Comparison of ENCODE assay signal across 22 cellular contexts in the genomic region with DNA sequence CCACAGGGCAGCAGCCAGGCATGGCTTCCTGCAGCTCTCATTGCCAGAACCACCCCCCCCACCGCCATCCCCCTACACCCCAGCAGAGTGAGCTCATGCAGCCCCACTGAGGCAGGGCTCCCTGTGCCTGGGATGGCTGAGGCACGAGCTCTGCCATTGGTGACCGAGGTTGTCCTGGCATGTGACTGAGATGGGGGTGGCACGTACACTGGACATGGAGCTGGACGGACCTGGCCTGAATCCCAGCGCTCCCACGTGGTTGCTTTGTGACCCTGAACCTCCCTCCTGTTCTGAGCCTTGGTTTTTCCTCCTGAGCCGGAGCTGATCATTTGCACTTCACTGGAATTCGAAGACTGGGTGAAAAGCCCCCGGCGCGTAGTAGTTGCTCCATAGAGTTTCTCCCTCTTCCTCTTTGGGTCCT. TPM values are rescaled to one million over a fixed set of nuclear protein-coding genes. Genes with fewer than 3 reads are reported as not detected.
DNase-seq lines count a peak whose midpoint lies in the region; ATAC-seq, FAIRE-seq and TF ChIP-seq lines count a peak whose summit lies in the region.
"Had no signal": no experiment of that assay in that cellular context is flagged by ENCODE, and none has a peak within 500 bp of the region (broad histone marks: within the 10 kb centered on the region; RNA-seq: fewer than 3 reads in every experiment).

No MANE protein-coding gene starts in this region.

- TF ChIP-seq CTCF in heart right ventricle (IDR thresholded peaks at IDR 0.05) (no peak), lung (IDR thresholded peaks at IDR 0.05; ENCODE audit: control extremely low read depth, extremely low read depth) (no peak), spleen (IDR thresholded peaks at IDR 0.05 in 8 of 11, conservative IDR thresholded peaks at IDR 0.05 in 3 of 11) (no peak)

- no peaks in the 10 kb centered on the region for H3K27me3 ChIP-seq in HUES6 (ENCODE audit: control insufficient read depth, insufficient read depth, low read length)
- H3K27me3 ChIP-seq in heart right ventricle, result peaks cover 0 to 25% (median 0%) of the 10 kb centered on the region in 7 donors
- H3K27me3 ChIP-seq in lung (ENCODE audit: control insufficient read depth, insufficient read depth), result no peaks in the 10 kb centered on the region
- peaks cover 0 to 38% (median 0%) of the 10 kb centered on the region in 7 donors for H3K27me3 ChIP-seq in spleen (replicated peaks in 1 of 7)
- H3K27me3 ChIP-seq: ascending aorta had no signal

- H3K27ac ChIP-seq in HUES6 (ENCODE audit: low read depth, low read length) (peak overlapping the region; percentile 31; the same call in 1 of the 2 replicates), heart right ventricle (peak overlapping the region; percentile 67 to 91 (median 82)), lung (ENCODE audit: low read depth in 1 of 2, low read length in 1 of 2) (peak overlapping the region; percentile 18 to 29), spleen (peak overlapping the region; percentile 42 to 89 (median 80))
- H3K27ac ChIP-seq: ascending aorta, prostate gland had no signal

- FAIRE-seq in GM12892 (lab: Jason Lieb, UNC), result no peak

- H3K4me3 ChIP-seq in HUES6 (ENCODE audit: low read depth, low read length) (no peak overlapping the region), heart right ventricle (no peak overlapping the region), lung (no peak overlapping the region), spleen (no peak overlapping the region)
- H3K4me3 ChIP-seq: ascending aorta, coronary artery, gastroesophageal sphincter, prostate gland had no signal

- WGBS in heart right ventricle, 2 donors, result 23 to 24% methylated on average over 12 of the region's 12 CpGs
- 36% methylated on average over 12 of the region's 12 CpGs for WGBS in lung, 2 donors
- WGBS in spleen, 5 donors, result 35 to 46% (median 40%) methylated on average over 7 to 12 of the region's 12 CpGs

- H3K9ac ChIP-seq in HUES6 (ENCODE audit: low read length), result peak overlapping the region; percentile 5

- DNase-seq in heart right ventricle (peak; percentile 64 to 70), lung (ENCODE audit: low spot score) (no peak), spleen (peak; percentile 82), hippocampal formation (lab: John Stamatoyannopoulos, UW) (no peak), GM12892 (ENCODE audit: insufficient read length) (no peak), NCI-H1092 (lab: John Stamatoyannopoulos, UW) (no peak)
- DNase-seq: activated CD4-positive, alpha-beta T cell treated with anti-CD3 and anti-CD28 coated beads for 36 hours; activated gamma-delta T cell; GOT3; MV-4-11; NCI-H2081; NCI-H510A treated with DMSO at 0.1 percent for 48 hours; OCI-M1; stimulated activated CD4-positive, alpha-beta T cell treated with anti-CD3 and anti-CD28 coated beads, Interleukin-15, amount 100 ng/mL, for 24 hours; stimulated activated naive CD8-positive, alpha-beta T cell treated with anti-CD3 and anti-CD28 coated beads, Interleukin-15, Interleukin-2, amounts not matched to agents 100 U/mL and 50 U/mL, for 24 hours; T1000 had no signal

- intact Hi-C loops in heart right ventricle (cut with DNase I), result loop anchor here in 1 of 10 donors (2.0 kb wide), 1 partner anchor 37 kb away; no protein-coding TSS in a partner anchor
- intact Hi-C loops in spleen (cut with DNase I; ENCODE audit: low total_unique reads), result no loop called here

- H3K4me1 ChIP-seq in HUES6 (ENCODE audit: control insufficient read depth, insufficient read depth, low read length), result peaks cover 40% of the 10 kb centered on the region
- H3K4me1 ChIP-seq in heart right ventricle, result peaks cover 13 to 63% (median 47%) of the 10 kb centered on the region in 9 donors
- peaks cover 5 to 6% of the 10 kb centered on the region in 2 donors for H3K4me1 ChIP-seq in lung (ENCODE audit: control insufficient read depth in 2 of 2, insufficient read depth in 2 of 2, low read length in 2 of 2)
- H3K4me1 ChIP-seq in spleen, result peaks cover 6 to 82% (median 41%) of the 10 kb centered on the region in 6 donors
- H3K4me1 ChIP-seq: ascending aorta, prostate gland had no signal

- peak; percentile 21 to 69 (median 50) for ATAC-seq in heart right ventricle
- ATAC-seq in lung (ENCODE audit: insufficient read depth, low FRiP score), result no peak
- ATAC-seq in HG03432 (IDR thresholded peaks at IDR 0.05; ENCODE audit: unreplicated experiment), result no peak
- ATAC-seq: activated CD4-positive, alpha-beta T cell treated with anti-CD3 and anti-CD28 coated beads for 36 hours; stimulated activated naive CD8-positive, alpha-beta T cell treated with anti-CD3 and anti-CD28 coated beads, Interleukin-15, Interleukin-2, amounts not matched to agents 100 U/mL and 50 U/mL, for 24 hours had no signal

- TF ChIP-seq POLR2A in spleen (IDR thresholded peaks at IDR 0.05) (no peak), GM12892 (IDR thresholded peaks at IDR 0.05; ENCODE audit: low read depth, low read length) (no peak)

- no peaks in the 10 kb centered on the region for H3K36me3 ChIP-seq in HUES6 (ENCODE audit: control insufficient read depth, insufficient read depth, low read length)
- no peaks in the 10 kb centered on the region for H3K36me3 ChIP-seq in heart right ventricle
- no peaks in the 10 kb centered on the region for H3K36me3 ChIP-seq in lung (ENCODE audit: control insufficient read depth in 2 of 2, insufficient read depth in 2 of 2, low read length in 2 of 2)
- H3K36me3 ChIP-seq in spleen, result no peaks in the 10 kb centered on the region
- H3K36me3 ChIP-seq: ascending aorta, gastroesophageal sphincter, prostate gland had no signal

- H3K9me3 ChIP-seq in HUES6 (ENCODE audit: control insufficient read depth, insufficient read depth, low read depth, low read length) (no peaks in the 10 kb centered on the region), heart right ventricle (no peaks in the 10 kb centered on the region), lung (ENCODE audit: control insufficient read depth in 2 of 2, insufficient read depth in 1 of 2, low read length in 1 of 2) (no peaks in the 10 kb centered on the region), spleen (no peaks in the 10 kb centered on the region)
- H3K9me3 ChIP-seq: ascending aorta, gastroesophageal sphincter, prostate gland had no signal

RNA-seq across cellular contexts. Expression of gene ALPL, which starts 28.3 kb away (rescaled TPM):
- total RNA-seq in heart right ventricle (10 to 100 TPM in 5 of 10 donors, 1 to 10 TPM in 5; 7.1 to 19.2 (median 9.3) TPM), lung (100 to 1,000 TPM in 1 of 2 donors, 10 to 100 TPM in 1; 38.6 to 242 TPM), spleen (100 to 1,000 TPM in 3 of 7 donors, 10 to 100 TPM in 4; 43.7 to 222 (median 85.0) TPM)
- polyA plus RNA-seq in heart right ventricle (10 to 100 TPM in 1 of 2 donors, 1 to 10 TPM in 1; 7.9 to 21.1 TPM), lung (100 to 1,000 TPM; 220 to 241 TPM), spleen (10 to 100 TPM; 19.5 to 30.8 (median 27.3) TPM)
- not detected for polyA plus RNA-seq in GM12892 (2012; ENCODE audit: missing spikeins)
- total RNA-seq: activated CD4-positive, alpha-beta T cell treated with anti-CD3 and anti-CD28 coated beads for 36 hours had no signal

Comparison
In these comparisons a context has a peak if more than half of its experiments do, and no peak if none do; other contexts are left out.
1. H3K27ac ChIP-seq: peak in every context shown above with its lines; median percentile 82 in heart right ventricle; 80 in spleen; 31 in HUES6; 24 in lung.
2. ATAC-seq: peak in heart right ventricle (8 of 8); none in lung (single experiment) and HG03432 (single experiment).
3. DNase-seq: peak in heart right ventricle (2 of 2) and spleen (single experiment); none in lung (single experiment), hippocampal formation (0 of 2), GM12892 (single experiment) and NCI-H1092 (single experiment).